Comparison of ENCODE assay signal across 27 cellular contexts in genomic region chr21:34260598-34260997, GRCh38.
"Had no signal": no experiment of that assay in that cellular context is flagged by ENCODE, and none has a peak within 500 bp of the region (broad histone marks: within the 10 kb centered on the region; RNA-seq: fewer than 3 reads in every experiment).

No MANE protein-coding gene starts in this region.

- ATAC-seq: Panc1, SK-N-SH treated with all-trans-retinoic acid at 6 μM for 48 hours, T-cell had no signal

- H3K36me3 ChIP-seq: MG63 had no signal

- H3K9me3 ChIP-seq: MG63 had no signal

- H3K27ac ChIP-seq: PC-9, SK-N-MC had no signal

- DNase-seq: Kasumi-1, KG1, MG63, NCI-H1048, NCI-H1092 treated with DMSO at 0.1 percent for 48 hours, NCI-H1105 treated with DMSO at 0.1 percent for 48 hours, NCI-H1436, NCI-H146, NCI-H1694 treated with DMSO at 0.1 percent for 48 hours, NCI-H187 treated with DMSO at 0.1 percent for 48 hours, NCI-H2029, NCI-H2081, NCI-H2171 treated with DMSO at 0.1 percent for 48 hours, NCI-H2227 treated with DMSO at 0.1 percent for 48 hours, NCI-H345, NCI-H510A treated with DMSO at 0.1 percent for 48 hours, NCI-H524 treated with DMSO at 0.1 percent for 48 hours, NCI-H526 treated with DMSO at 0.1 percent for 48 hours, NCI-H774, PC-9, Right ventricle myocardium superior, SHP77 treated with DMSO at 0.1 percent for 48 hours, T-cell had no signal

- FAIRE-seq: RCC 7860 had no signal

- H3K4me3 ChIP-seq: MG63, PC-9, SK-N-MC had no signal

- H3K27me3 ChIP-seq: MG63 had no signal
